Comparison of ENCODE assay signal across 8 cellular contexts in genomic region chr2:68251187-68251854, GRCh38. TPM values are rescaled to one million over a fixed set of nuclear protein-coding genes. Genes with fewer than 3 reads are reported as not detected.
A peak's percentile ranks its signal among the peaks of the same experiment; 100 is the strongest.
DNase-seq lines count a peak whose midpoint lies in the region; ATAC-seq, FAIRE-seq and TF ChIP-seq lines count a peak whose summit lies in the region.

No MANE protein-coding gene starts in this region.

- H3K4me3 ChIP-seq in kidney (ENCODE audit: low read length in 2 of 2) = peak overlapping the region; percentile 90 to 97

- peak overlapping the region; percentile 52 to 90 for H3K9ac ChIP-seq in kidney (ENCODE audit: low read length in 2 of 2)

- H3K36me3 ChIP-seq in kidney (ENCODE audit: control insufficient read depth in 1 of 2, insufficient read depth in 2 of 2, low read length in 2 of 2) = no peaks in the 10 kb centered on the region

- H3K27ac ChIP-seq in kidney (ENCODE audit: low read depth in 2 of 2, low read length in 2 of 2) = peak overlapping the region; percentile 95 to 98

- DNase-seq in AG08396 (ENCODE audit: low spot score) = peak; percentile 70
- DNase-seq in NCI-H226 = peak; percentile 66
- DNase-seq in cerebellar cortex (ENCODE audit: low spot score) = peak; percentile 85
- DNase-seq in kidney = peak; percentile 87
- peak; percentile 40 to 54 (median 44) for DNase-seq in stimulated activated CD4-positive, alpha-beta T cell treated with anti-CD3 and anti-CD28 coated beads, Interleukin-1b, Interleukin-23, amount 100 ng/mL, for 24 hours (ENCODE audit: low read depth in 4 of 4, low spot score in 1 of 4)

- ATAC-seq in GM18909 (IDR thresholded peaks at IDR 0.05; ENCODE audit: poor library complexity, unreplicated experiment) = peak; percentile 62
- peak; percentile 58 for ATAC-seq in HG03196 (IDR thresholded peaks at IDR 0.05; ENCODE audit: unreplicated experiment)
- peak; percentile 52 to 60 for ATAC-seq in activated CD4-positive, CD25-positive, alpha-beta regulatory T cell treated with anti-CD3 and anti-CD28 coated beads, Interleukin-2, amount 50 U/mL, for 24 hours

- H3K4me1 ChIP-seq in kidney (ENCODE audit: control insufficient read depth in 1 of 2, insufficient read depth in 1 of 2, low read depth in 1 of 2, low read length in 2 of 2) = peaks cover 13 to 16% of the 10 kb centered on the region in 2 donors

- no peak for FAIRE-seq in kidney (lab: Jason Lieb, UNC)

- intact Hi-C loops in kidney (cut with DNase I) = no loop called here

- TF ChIP-seq CTCF in kidney (IDR thresholded peaks at IDR 0.05; ENCODE audit: borderline replicate concordance, extremely low read depth, insufficient read depth) = peak; percentile 61

- no peaks in the 10 kb centered on the region for H3K9me3 ChIP-seq in kidney (ENCODE audit: control insufficient read depth in 1 of 2, low read length in 2 of 2)

RNA-seq across cellular contexts. Expression of gene PPP3R1, which starts 1.0 kb away (rescaled TPM):
- total RNA-seq in kidney = 50.8 TPM
- 18.3 TPM for polyA plus RNA-seq in kidney (ENCODE audit: insufficient read depth, low read depth, low replicate concordance)

Comparison
In these comparisons a context has a peak if more than half of its experiments do, and no peak if none do; other contexts are left out.
1. Peak in every context shown above with its lines: DNase-seq, ATAC-seq, H3K4me3 ChIP-seq and H3K27ac ChIP-seq.